ENCODE assay signal across 15 cellular contexts in genomic region chr7:158029431-158029938, GRCh38.
"Had no signal": no experiment of that assay in that cellular context is flagged by ENCODE, and none has a peak within 500 bp of the region (broad histone marks: within the 10 kb centered on the region; RNA-seq: fewer than 3 reads in every experiment).

No MANE protein-coding gene starts in this region.

- DNase-seq: activated CD4-positive, alpha-beta T cell treated with anti-CD3 and anti-CD28 coated beads, Interleukin-2, amount 10 ng/mL, durations not matched to agents 7 days and 5 days; activated naive CD8-positive, alpha-beta T cell treated with anti-CD3 and anti-CD28 coated beads, Interleukin-2, amount 10 ng/mL, durations not matched to agents 7 days and 5 days; anterior cingulate cortex; brain microvascular endothelial cell; cortex of kidney; effector CD4-positive, alpha-beta T cell; foreskin fibroblast; glutamatergic neuron; hypothalamus; kidney glomerular epithelial cell; mesendoderm; stimulated activated CD4-positive, alpha-beta T cell treated with anti-CD3 and anti-CD28 coated beads, Interleukin-1b, Interleukin-23, amount 100 ng/mL, for 48 hours; uterus had no signal

- ATAC-seq: sciatic nerve; stimulated activated effector memory CD8-positive, alpha-beta T cell treated with anti-CD3 and anti-CD28 coated beads, Interleukin-12 subunit alpha, Interleukin-12 subunit beta, amount 100 ng/mL, for 72 hours had no signal

- H3K4me1 ChIP-seq: uterus had no signal

- H3K27me3 ChIP-seq: brain microvascular endothelial cell, uterus had no signal

- H3K9me3 ChIP-seq: uterus had no signal

- H3K4me3 ChIP-seq: uterus had no signal

- H3K36me3 ChIP-seq: brain microvascular endothelial cell, uterus had no signal

- H3K27ac ChIP-seq: brain microvascular endothelial cell, uterus had no signal
